1 cellular context compared by ENCODE assay signal in genomic region chr16:89370601-89371000, GRCh38.
TF ChIP-seq lines count a peak whose summit lies in the region.

No MANE protein-coding gene starts in this region.

TF ChIP-seq in HCT116, 20 proteins besides CTCF, POLR2A, EP300 and RAD21 (continued from another document):
- TF ChIP-seq POLR2AphosphoS5 (IDR thresholded peaks at IDR 0.05; ENCODE audit: low read depth, low read length), result no peak
- no peak for TF ChIP-seq ZNF274 (IDR thresholded peaks at IDR 0.05; ENCODE audit: low read depth, low read length)
- TF ChIP-seq FOSL1 (IDR thresholded peaks at IDR 0.05; ENCODE audit: low read depth), result no peak
